Comparison of ENCODE assay signal across 9 cellular contexts in the genomic region with DNA sequence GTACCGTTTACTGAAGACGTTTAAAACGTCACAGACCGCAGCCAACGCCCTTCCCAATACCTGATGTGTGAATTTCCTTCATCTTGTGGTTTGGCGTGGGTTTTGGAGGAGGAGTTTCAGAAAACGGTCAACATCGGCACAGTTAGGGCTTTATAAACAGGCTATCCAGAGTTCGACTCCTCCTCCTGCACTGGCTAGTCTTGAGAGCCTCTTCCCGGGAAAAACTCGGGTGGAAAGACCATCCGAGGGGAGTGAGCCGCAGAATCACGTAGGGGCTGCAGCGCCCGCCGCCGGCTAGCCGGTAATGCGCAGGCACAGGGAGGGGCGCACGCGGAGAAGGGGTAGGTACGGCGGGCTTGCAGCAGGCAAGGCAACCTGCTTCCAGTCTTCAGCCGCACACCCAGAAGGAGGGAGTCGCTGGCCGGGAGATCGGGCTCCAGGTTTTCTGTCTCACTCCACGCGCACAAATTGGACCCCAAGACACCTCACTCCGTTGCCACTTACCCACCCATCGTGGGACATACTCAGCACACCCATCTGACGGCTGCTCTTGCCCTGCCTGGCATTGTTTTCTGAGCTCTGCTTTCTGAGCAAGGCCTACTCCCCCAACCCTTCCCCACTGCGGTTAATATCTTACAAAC. TPM values are rescaled to one million over a fixed set of nuclear protein-coding genes. Genes with fewer than 3 reads are reported as not detected.
DNase-seq lines count a peak whose midpoint lies in the region; ATAC-seq and TF ChIP-seq lines count a peak whose summit lies in the region.
"Had no signal": no experiment of that assay in that cellular context is flagged by ENCODE, and none has a peak within 500 bp of the region (broad histone marks: within the 10 kb centered on the region; RNA-seq: fewer than 3 reads in every experiment).

No MANE protein-coding gene starts in this region.

- peaks cover 3% of the 10 kb centered on the region for H3K36me3 Mint-ChIP-seq in activated CD8-positive, alpha-beta T cell treated with anti-CD3 and anti-CD28 coated beads for 36 hours (ENCODE audit: low read depth)

- DNase-seq in activated CD8-positive, alpha-beta T cell treated with anti-CD3 and anti-CD28 coated beads for 36 hours, result peak; percentile 64
- DNase-seq in heart left ventricle (peak in 1 of 5 donors; percentile 56), renal cortical epithelial cell (ENCODE audit: low read depth) (peak; percentile 64), SHP77 treated with DMSO at 0.1 percent for 48 hours (lab: John Stamatoyannopoulos, UW) (no peak), NCI-H1694 (lab: John Stamatoyannopoulos, UW) (no peak)
- DNase-seq: NCI-H524 treated with DMSO at 0.1 percent for 48 hours had no signal

- peaks cover 0 to 5% (median 0%) of the 10 kb centered on the region in 9 donors for H3K27me3 ChIP-seq in heart left ventricle

- H3K27ac Mint-ChIP-seq in activated CD8-positive, alpha-beta T cell treated with anti-CD3 and anti-CD28 coated beads for 36 hours, result peak overlapping the region; percentile 38

- H3K9me3 ChIP-seq in ES-I3 (ENCODE audit: control insufficient read depth, insufficient read depth, low read length) (no peaks in the 10 kb centered on the region), heart left ventricle (peaks cover 0 to 24% (median 11%) of the 10 kb centered on the region in 12 donors)

- H3K4me1 Mint-ChIP-seq in activated CD8-positive, alpha-beta T cell treated with anti-CD3 and anti-CD28 coated beads for 36 hours (ENCODE audit: low read depth), result peaks cover 21% of the 10 kb centered on the region

- H3K4me3 ChIP-seq in heart left ventricle, result peak overlapping the region in 10 of 12 donors; percentile 19 to 50 (median 40)

- peak; percentile 60 for ATAC-seq in activated CD8-positive, alpha-beta T cell treated with anti-CD3 and anti-CD28 coated beads for 36 hours
- ATAC-seq in heart left ventricle (peak; percentile 24 to 68 (median 53)), GM21825 (IDR thresholded peaks at IDR 0.05; ENCODE audit: unreplicated experiment) (no peak), HG02588 (IDR thresholded peaks at IDR 0.05; ENCODE audit: unreplicated experiment) (no peak)

- CTCF ChIA-PET in activated CD8-positive, alpha-beta T cell treated with anti-CD3 and anti-CD28 coated beads for 36 hours (lab: Charles Lee), result interaction anchor here (1.2 kb wide), 1 partner anchor 38 kb away, joined by 3 read pairs; no protein-coding TSS in a partner anchor

- WGBS in heart left ventricle, 4 donors, result 11 to 23% (median 14%) methylated on average over 27 to 35 of the region's 35 CpGs

- TF ChIP-seq CTCF in activated CD8-positive, alpha-beta T cell treated with anti-CD3 and anti-CD28 coated beads for 36 hours (IDR thresholded peaks at IDR 0.05), result no peak
- no peak for TF ChIP-seq CTCF in heart left ventricle (IDR thresholded peaks at IDR 0.05)

- no peaks in the 10 kb centered on the region; the same call in 1 of the 2 replicates for H3K36me3 ChIP-seq in ES-I3 (ENCODE audit: insufficient read depth, low read length)
- peaks cover 0 to 8% (median 2%) of the 10 kb centered on the region in 9 donors for H3K36me3 ChIP-seq in heart left ventricle

- POLR2A ChIA-PET in activated CD8-positive, alpha-beta T cell treated with anti-CD3 and anti-CD28 coated beads for 36 hours (lab: Charles Lee), result interaction anchor here (1.0 kb wide), 1 partner anchor 33 kb away, joined by 3 read pairs; a partner anchor contains a TSS

- peaks cover 9% of the 10 kb centered on the region for H3K9me3 Mint-ChIP-seq in activated CD8-positive, alpha-beta T cell treated with anti-CD3 and anti-CD28 coated beads for 36 hours

- H3K27me3 Mint-ChIP-seq in activated CD8-positive, alpha-beta T cell treated with anti-CD3 and anti-CD28 coated beads for 36 hours, result peaks cover 10% of the 10 kb centered on the region

- no peak for TF ChIP-seq POLR2A in heart left ventricle (IDR thresholded peaks at IDR 0.05)

- H3K4me1 ChIP-seq in ES-I3 (ENCODE audit: insufficient read depth, low read length) (no peaks in the 10 kb centered on the region), heart left ventricle (peaks cover 0 to 3% (median 0%) of the 10 kb centered on the region in 12 donors)

- intact Hi-C loops in activated CD8-positive, alpha-beta T cell treated with anti-CD3 and anti-CD28 coated beads for 36 hours (cut with micrococcal nuclease), result no loop called here
- intact Hi-C loops in heart left ventricle (cut with DNase I), result loop anchor here in 2 of 10 donors (5.0 to 10.0 kb wide), 2 partner anchors 82 to 354 kb away; no protein-coding TSS in a partner anchor

- H3K27ac ChIP-seq in heart left ventricle, result no peak overlapping the region

- peak overlapping the region; percentile 62 for H3K4me3 Mint-ChIP-seq in activated CD8-positive, alpha-beta T cell treated with anti-CD3 and anti-CD28 coated beads for 36 hours

- peak overlapping the region; percentile 13; the same call in 1 of the 2 replicates for H3K9ac ChIP-seq in ES-I3 (ENCODE audit: low read depth, low read length)

RNA-seq across cellular contexts. Expression of a gene that starts 25.4 kb away (rescaled TPM):
- total RNA-seq in activated CD8-positive, alpha-beta T cell treated with anti-CD3 and anti-CD28 coated beads for 36 hours, result 1 to 10 TPM; 5.7 to 6.4 TPM
- total RNA-seq in heart left ventricle (10 to 100 TPM in 6 of 9 donors, 1 to 10 TPM in 3; 8.2 to 27.3 (median 13.8) TPM), renal cortical epithelial cell (11.9 and 29.9 TPM in 2 replicates)
- 10 to 100 TPM; 14.9 to 67.2 TPM for polyA plus RNA-seq in heart left ventricle

RNA-seq across cellular contexts. Expression of a gene that starts 33.0 kb away (rescaled TPM):
- total RNA-seq in activated CD8-positive, alpha-beta T cell treated with anti-CD3 and anti-CD28 coated beads for 36 hours, result not detected
- total RNA-seq in heart left ventricle (1 to 10 TPM in 5 of 9 donors, under 1 TPM in 4; 0.24 to 1.5 (median 1.2) TPM), renal cortical epithelial cell (3.8 and 6.0 TPM in 2 replicates)
- 1 to 10 TPM in 1 of 2 donors, under 1 TPM in 1; 0.42 to 1.8 TPM for polyA plus RNA-seq in heart left ventricle

Comparison
In these comparisons a context has a peak if more than half of its experiments do, and no peak if none do; other contexts are left out.
1. ATAC-seq: peak in activated CD8-positive, alpha-beta T cell treated with anti-CD3 and anti-CD28 coated beads for 36 hours (single experiment) and heart left ventricle (4 of 4); none in GM21825 (single experiment) and HG02588 (single experiment).
2. DNase-seq: peak in activated CD8-positive, alpha-beta T cell treated with anti-CD3 and anti-CD28 coated beads for 36 hours (single experiment) and renal cortical epithelial cell (single experiment); none in SHP77 treated with DMSO at 0.1 percent for 48 hours (single experiment) and NCI-H1694 (single experiment).